21 cellular contexts compared by ENCODE assay signal in the genomic region with DNA sequence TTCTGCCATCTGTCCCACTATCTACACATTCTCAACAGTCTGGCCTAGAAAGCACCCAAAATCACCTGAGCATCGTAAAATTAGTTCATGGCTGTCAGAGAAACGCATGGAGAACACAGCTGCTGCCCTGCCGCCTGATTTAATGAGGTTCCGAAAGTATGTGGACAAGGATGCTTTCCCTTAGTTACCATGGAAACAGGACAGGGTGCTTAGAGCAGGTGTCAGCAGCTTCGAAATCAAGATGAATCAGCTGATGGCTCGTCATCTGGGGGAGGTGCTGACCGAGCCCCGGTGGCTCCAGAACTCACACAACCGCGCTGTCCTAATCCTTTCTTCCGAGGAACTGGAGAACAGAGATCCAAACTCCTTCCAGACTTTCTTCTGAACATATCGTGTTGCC.
A peak's percentile ranks its signal among the peaks of the same experiment; 100 is the strongest.
DNase-seq lines count a peak whose midpoint lies in the region; ATAC-seq, FAIRE-seq and TF ChIP-seq lines count a peak whose summit lies in the region.
"Had no signal": no experiment of that assay in that cellular context is flagged by ENCODE, and none has a peak within 500 bp of the region (broad histone marks: within the 10 kb centered on the region; RNA-seq: fewer than 3 reads in every experiment).

No MANE protein-coding gene starts in this region.

- H3K9me3 Mint-ChIP-seq in osteocyte (ENCODE audit: unreplicated experiment): no peaks in the 10 kb centered on the region
- H3K9me3 Mint-ChIP-seq: activated B cell treated with CpG ODN at 0.5 μM for 24 hours; activated naive CD8-positive, alpha-beta T cell treated with anti-CD3 and anti-CD28 coated beads, Interleukin-2, amount 50 U/mL, for 24 hours; activated T-helper 1 cell treated with anti-CD3 and anti-CD28 coated beads, Interleukin-12 subunit alpha, Interleukin-12 subunit beta, Interleukin-2, Interleukin-4 antibody, amounts not matched to agents 30 ng/mL and 10 ng/mL and 1 ng/mL, durations not matched to agents 14 hours and 24 hours and 36 hours; endodermal cell had no signal

- TF ChIP-seq CTCF in osteocyte (IDR thresholded peaks at IDR 0.05): no peak
- no peak for TF ChIP-seq CTCF in kidney (IDR thresholded peaks at IDR 0.05; ENCODE audit: borderline replicate concordance, extremely low read depth, insufficient read depth)

- intact Hi-C loops in kidney (cut with DNase I): no loop called here

- H3K4me3 Mint-ChIP-seq in osteocyte (ENCODE audit: unreplicated experiment): no peak overlapping the region
- H3K4me3 Mint-ChIP-seq: activated B cell treated with CpG ODN at 0.5 μM for 24 hours; activated naive CD8-positive, alpha-beta T cell treated with anti-CD3 and anti-CD28 coated beads, Interleukin-2, amount 50 U/mL, for 24 hours; activated T-helper 1 cell treated with anti-CD3 and anti-CD28 coated beads, Interleukin-12 subunit alpha, Interleukin-12 subunit beta, Interleukin-2, Interleukin-4 antibody, amounts not matched to agents 30 ng/mL and 10 ng/mL and 1 ng/mL, durations not matched to agents 14 hours and 24 hours and 36 hours; B cell; endodermal cell had no signal

- no peaks in the 10 kb centered on the region for H3K4me1 ChIP-seq in kidney (ENCODE audit: control insufficient read depth in 1 of 2, insufficient read depth in 1 of 2, low read depth in 1 of 2, low read length in 2 of 2)
- H3K4me1 ChIP-seq: pancreas, tibial nerve had no signal

- no peak for FAIRE-seq in kidney (lab: Jason Lieb, UNC)
- FAIRE-seq: pancreas had no signal

- H3K36me3 Mint-ChIP-seq in osteocyte (ENCODE audit: unreplicated experiment): no peaks in the 10 kb centered on the region

- no peak overlapping the region for H3K9ac ChIP-seq in kidney (ENCODE audit: low read length in 2 of 2)

- H3K36me3 ChIP-seq in kidney (ENCODE audit: control insufficient read depth in 1 of 2, insufficient read depth in 2 of 2, low read length in 2 of 2): no peaks in the 10 kb centered on the region
- H3K36me3 ChIP-seq: pancreas, tibial nerve had no signal

- H3K4me1 Mint-ChIP-seq in osteocyte (ENCODE audit: unreplicated experiment): no peaks in the 10 kb centered on the region
- H3K4me1 Mint-ChIP-seq: activated B cell treated with CpG ODN at 0.5 μM for 24 hours; activated naive CD8-positive, alpha-beta T cell treated with anti-CD3 and anti-CD28 coated beads, Interleukin-2, amount 50 U/mL, for 24 hours; B cell; endodermal cell had no signal

- H3K27ac ChIP-seq in kidney (ENCODE audit: low read depth in 2 of 2, low read length in 2 of 2): no peak overlapping the region
- H3K27ac ChIP-seq: hepatocyte, HL-60, pancreas, skin epidermis, tibial nerve had no signal

- H3K4me3 ChIP-seq in kidney (ENCODE audit: low read length in 2 of 2): no peak overlapping the region
- H3K4me3 ChIP-seq: hepatocyte, pancreas, skin epidermis, tibial nerve had no signal

- ATAC-seq in HG02938 (IDR thresholded peaks at IDR 0.05; ENCODE audit: unreplicated experiment): no peak
- ATAC-seq: activated naive CD8-positive, alpha-beta T cell treated with anti-CD3 and anti-CD28 coated beads, Interleukin-2, amount 50 U/mL, for 24 hours; left lobe of liver had no signal

- H3K9me3 ChIP-seq in kidney (ENCODE audit: control insufficient read depth in 1 of 2, low read length in 2 of 2): no peaks in the 10 kb centered on the region
- H3K9me3 ChIP-seq: pancreas, tibial nerve had no signal

- peaks cover 2% of the 10 kb centered on the region for H3K27me3 Mint-ChIP-seq in osteocyte (ENCODE audit: unreplicated experiment)
- H3K27me3 Mint-ChIP-seq: B cell had no signal

- H3K27ac Mint-ChIP-seq in osteocyte (ENCODE audit: unreplicated experiment): no peak overlapping the region
- H3K27ac Mint-ChIP-seq: activated B cell treated with CpG ODN at 0.5 μM for 24 hours; activated naive CD8-positive, alpha-beta T cell treated with anti-CD3 and anti-CD28 coated beads, Interleukin-2, amount 50 U/mL, for 24 hours; activated T-helper 1 cell treated with anti-CD3 and anti-CD28 coated beads, Interleukin-12 subunit alpha, Interleukin-12 subunit beta, Interleukin-2, Interleukin-4 antibody, amounts not matched to agents 30 ng/mL and 10 ng/mL and 1 ng/mL, durations not matched to agents 14 hours and 24 hours and 36 hours; B cell; endodermal cell had no signal

- DNase-seq in LHCN-M2 (ENCODE audit: low read depth) (peak; percentile 9), NCI-H2171 (lab: John Stamatoyannopoulos, UW) (peak; percentile 56), cerebellar cortex (ENCODE audit: low spot score) (peak; percentile 68), osteocyte (ENCODE audit: extremely low spot score, unreplicated experiment) (peak; percentile 30), LoVo (ENCODE audit: low spot score) (no peak), kidney (no peak)
- DNase-seq: activated B cell treated with CpG ODN at 0.5 μM for 24 hours; activated naive CD8-positive, alpha-beta T cell treated with anti-CD3 and anti-CD28 coated beads, Interleukin-2, amount 50 U/mL, for 24 hours; endodermal cell; KBM-7; NCI-H1694; NK-92 treated with Interleukin-12 subunit alpha and Interleukin-12 subunit beta, amount 100 ng/mL, for 24 hours; pancreas had no signal

Comparison
In these comparisons a context has a peak if more than half of its experiments do, and no peak if none do; other contexts are left out.
1. DNase-seq: peak in LHCN-M2 (single experiment), NCI-H2171 (single experiment), cerebellar cortex (single experiment) and osteocyte (single experiment); none in LoVo (single experiment) and kidney (single experiment).